In the genomic region with DNA sequence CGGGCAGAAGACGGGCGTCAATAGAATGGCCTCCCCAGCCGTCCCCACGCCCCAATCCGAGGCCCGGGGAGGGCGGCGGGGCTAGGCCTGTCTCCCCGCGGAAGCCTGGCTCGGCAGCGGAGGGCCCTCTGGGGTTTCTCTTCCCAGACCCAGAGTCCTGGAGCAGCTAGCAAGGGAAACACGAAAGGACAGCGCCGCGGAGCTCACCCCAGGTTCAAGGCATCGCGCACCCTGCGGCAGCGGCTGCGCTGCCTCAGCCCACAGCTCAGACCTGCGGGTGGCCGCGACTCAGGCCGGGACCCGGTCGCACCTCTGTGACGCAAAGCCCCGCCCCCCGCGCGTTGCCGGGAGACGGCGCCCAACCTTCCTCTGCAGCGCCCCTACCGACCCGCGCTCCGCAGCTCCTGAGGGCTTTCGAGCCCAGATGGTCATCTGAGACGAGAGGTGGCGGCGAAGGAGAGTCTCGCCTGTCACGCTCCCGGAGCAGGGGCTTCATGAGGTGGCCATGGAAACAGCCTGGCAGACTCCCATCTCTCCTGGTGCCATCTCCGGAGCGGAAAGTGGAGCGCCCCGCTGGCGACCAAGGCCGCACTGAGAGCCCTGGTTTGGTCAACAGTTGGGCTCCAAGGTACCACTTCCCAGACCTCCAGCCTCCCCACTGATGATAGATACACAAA, we compare ENCODE assay signal across 1 cellular context.
A peak's percentile ranks its signal among the peaks of the same experiment; 100 is the strongest.
TF ChIP-seq lines count a peak whose summit lies in the region.

A gene with protein sequence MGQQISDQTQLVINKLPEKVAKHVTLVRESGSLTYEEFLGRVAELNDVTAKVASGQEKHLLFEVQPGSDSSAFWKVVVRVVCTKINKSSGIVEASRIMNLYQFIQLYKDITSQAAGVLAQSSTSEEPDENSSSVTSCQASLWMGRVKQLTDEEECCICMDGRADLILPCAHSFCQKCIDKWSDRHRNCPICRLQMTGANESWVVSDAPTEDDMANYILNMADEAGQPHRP (minus strand): TSS at position 273 of the 677 bp plus-strand sequence. CDS start 7,029 bp downstream, outside the sequence.

TF ChIP-seq in HepG2, 621 proteins besides CTCF, POLR2A, EP300 and RAD21 (continued from another document and continues in another):
- TF ChIP-seq ZFY (CRISPR knock-in tag; IDR thresholded peaks at IDR 0.05): peak; percentile 98
- TF ChIP-seq TRIM24 (CRISPR knock-in tag; IDR thresholded peaks at IDR 0.05): no peak
- no peak; the same call in 1 of the 2 replicates for TF ChIP-seq ZNF143 (CRISPR knock-in tag; IDR thresholded peaks at IDR 0.05)
- TF ChIP-seq SOX5 (CRISPR knock-in tag; IDR thresholded peaks at IDR 0.05; ENCODE audit: borderline replicate concordance): peak; percentile 59; the same call in 1 of the 2 replicates
- no peak for TF ChIP-seq ZUFSP (CRISPR knock-in tag; IDR thresholded peaks at IDR 0.05; ENCODE audit: borderline replicate concordance)
- TF ChIP-seq ZNF724P (CRISPR knock-in tag; IDR thresholded peaks at IDR 0.05; ENCODE audit: borderline replicate concordance): no peak
- TF ChIP-seq ZNF816 (CRISPR knock-in tag; IDR thresholded peaks at IDR 0.05; ENCODE audit: borderline replicate concordance): no peak
- peak; percentile 74 for TF ChIP-seq SALL1 (CRISPR knock-in tag; IDR thresholded peaks at IDR 0.05)
- TF ChIP-seq FOXK1 (CRISPR knock-in tag; IDR thresholded peaks at IDR 0.05; ENCODE audit: borderline replicate concordance, low read depth): peak; percentile 70; the same call in 1 of the 2 replicates
- TF ChIP-seq PAWR (CRISPR knock-in tag; IDR thresholded peaks at IDR 0.05; ENCODE audit: borderline replicate concordance): no peak
- TF ChIP-seq, protein P1, sequence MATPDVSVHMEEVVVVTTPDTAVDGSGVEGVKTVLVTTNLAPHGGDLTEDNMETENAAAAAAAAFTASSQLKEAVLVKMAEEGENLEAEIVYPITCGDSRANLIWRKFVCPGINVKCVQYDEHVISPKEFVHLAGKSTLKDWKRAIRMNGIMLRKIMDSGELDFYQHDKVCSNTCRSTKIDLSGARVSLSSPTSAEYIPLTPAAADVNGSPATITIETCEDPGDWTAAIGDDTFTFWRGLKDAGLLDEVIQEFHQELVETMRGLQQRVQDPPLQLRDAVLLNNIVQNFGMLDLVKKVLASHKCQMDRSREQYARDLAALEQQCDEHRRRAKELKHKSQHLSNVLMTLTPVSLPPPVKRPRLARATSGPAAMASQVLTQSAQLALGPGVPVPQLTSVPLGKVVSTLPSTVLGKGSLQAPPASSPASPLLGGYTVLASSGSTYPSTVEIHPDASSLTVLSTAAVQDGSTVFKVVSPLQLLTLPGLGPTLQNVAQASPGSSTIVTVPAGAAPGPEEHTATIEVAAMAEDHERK (CRISPR knock-in tag; IDR thresholded peaks at IDR 0.05; ENCODE audit: low read depth): no peak
- TF ChIP-seq, protein P2, sequence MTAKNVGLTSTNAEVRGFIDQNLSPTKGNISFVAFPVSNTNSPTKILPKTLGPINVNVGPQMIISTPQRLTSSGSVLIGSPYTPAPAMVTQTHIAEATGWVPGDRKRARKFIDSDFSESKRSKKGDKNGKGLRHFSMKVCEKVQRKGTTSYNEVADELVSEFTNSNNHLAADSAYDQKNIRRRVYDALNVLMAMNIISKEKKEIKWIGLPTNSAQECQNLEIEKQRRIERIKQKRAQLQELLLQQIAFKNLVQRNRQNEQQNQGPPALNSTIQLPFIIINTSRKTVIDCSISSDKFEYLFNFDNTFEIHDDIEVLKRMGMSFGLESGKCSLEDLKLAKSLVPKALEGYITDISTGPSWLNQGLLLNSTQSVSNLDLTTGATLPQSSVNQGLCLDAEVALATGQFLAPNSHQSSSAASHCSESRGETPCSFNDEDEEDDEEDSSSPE (CRISPR knock-in tag; IDR thresholded peaks at IDR 0.05): peak; percentile 69
- TF ChIP-seq STAT5B (CRISPR knock-in tag; IDR thresholded peaks at IDR 0.05): no peak
- TF ChIP-seq DNMT1 (CRISPR knock-in tag; IDR thresholded peaks at IDR 0.05): no peak
- TF ChIP-seq CCDC6 (CRISPR knock-in tag; IDR thresholded peaks at IDR 0.05): peak; percentile 81
- TF ChIP-seq POGK (CRISPR knock-in tag; conservative IDR thresholded peaks at IDR 0.05): peak; percentile 64; the same call in 1 of the 2 replicates
- no peak for TF ChIP-seq SOX13 (IDR thresholded peaks at IDR 0.05)
- peak in 1 of 2 experiments; percentile 41; a peak in 1 of 4 replicates for TF ChIP-seq SOX13 (CRISPR knock-in tag; conservative IDR thresholded peaks at IDR 0.05 in 1 of 2, IDR thresholded peaks at IDR 0.05 in 1 of 2)
- no peak for TF ChIP-seq ZZZ3 (CRISPR knock-in tag; IDR thresholded peaks at IDR 0.05; ENCODE audit: borderline replicate concordance)
- TF ChIP-seq SRSF9 (IDR thresholded peaks at IDR 0.05; ENCODE audit: borderline replicate concordance, insufficient read depth, low read depth, low read length, poor library complexity, severe bottlenecking): no peak
- 0 out of 2 replicates have a peak, but pooled peaks have one; percentile 48 for TF ChIP-seq ARNTL (CRISPR knock-in tag; IDR thresholded peaks at IDR 0.05)
- no peak for TF ChIP-seq ZBTB37 (CRISPR knock-in tag; IDR thresholded peaks at IDR 0.05)
- no peak for TF ChIP-seq ZFP1 (CRISPR knock-in tag; IDR thresholded peaks at IDR 0.05)
- TF ChIP-seq MYC (CRISPR knock-in tag; IDR thresholded peaks at IDR 0.05; ENCODE audit: borderline replicate concordance): peak; percentile 70; the same call in 1 of the 2 replicates
- no peak for TF ChIP-seq HNF4A (CRISPR knock-in tag; IDR thresholded peaks at IDR 0.05)
- no peak for TF ChIP-seq ZMAT5 (CRISPR knock-in tag; IDR thresholded peaks at IDR 0.05; ENCODE audit: borderline replicate concordance, low read depth)
- peak; percentile 71 for TF ChIP-seq ZSCAN21 (CRISPR knock-in tag; IDR thresholded peaks at IDR 0.05; ENCODE audit: borderline replicate concordance)
- TF ChIP-seq ZKSCAN1 (IDR thresholded peaks at IDR 0.05; ENCODE audit: low read length): no peak
- TF ChIP-seq HOXA3 (CRISPR knock-in tag; IDR thresholded peaks at IDR 0.05): peak; percentile 95
- TF ChIP-seq ZNF253 (CRISPR knock-in tag; IDR thresholded peaks at IDR 0.05; ENCODE audit: borderline replicate concordance): peak; percentile 33; the same call in 1 of the 2 replicates
- no peak for TF ChIP-seq TEF (CRISPR knock-in tag; IDR thresholded peaks at IDR 0.05)
- no peak for TF ChIP-seq RELA (CRISPR knock-in tag; IDR thresholded peaks at IDR 0.05)
- no peak for TF ChIP-seq ZNF282 (IDR thresholded peaks at IDR 0.05; ENCODE audit: partially characterized antibody)
- TF ChIP-seq GABPB1 (CRISPR knock-in tag; IDR thresholded peaks at IDR 0.05): peak; percentile 86
- no peak for TF ChIP-seq PCBP2 (optimal IDR thresholded peaks at IDR 0.05; ENCODE audit: low read depth, low read length, poor library complexity, severe bottlenecking)
- TF ChIP-seq, protein P3, sequence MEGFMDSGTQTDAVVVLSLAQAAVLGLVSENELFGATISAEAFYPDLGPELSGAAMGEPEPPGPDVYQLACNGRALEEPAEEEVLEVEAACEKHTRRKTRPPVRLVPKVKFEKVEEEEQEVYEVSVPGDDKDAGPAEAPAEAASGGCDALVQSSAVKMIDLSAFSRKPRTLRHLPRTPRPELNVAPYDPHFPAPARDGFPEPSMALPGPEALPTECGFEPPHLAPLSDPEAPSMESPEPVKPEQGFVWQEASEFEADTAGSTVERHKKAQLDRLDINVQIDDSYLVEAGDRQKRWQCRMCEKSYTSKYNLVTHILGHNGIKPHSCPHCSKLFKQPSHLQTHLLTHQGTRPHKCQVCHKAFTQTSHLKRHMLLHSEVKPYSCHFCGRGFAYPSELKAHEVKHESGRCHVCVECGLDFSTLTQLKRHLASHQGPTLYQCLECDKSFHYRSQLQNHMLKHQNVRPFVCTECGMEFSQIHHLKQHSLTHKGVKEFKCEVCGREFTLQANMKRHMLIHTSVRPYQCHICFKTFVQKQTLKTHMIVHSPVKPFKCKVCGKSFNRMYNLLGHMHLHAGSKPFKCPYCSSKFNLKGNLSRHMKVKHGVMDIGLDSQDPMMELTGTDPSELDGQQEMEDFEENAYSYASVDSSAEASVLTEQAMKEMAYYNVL (CRISPR knock-in tag; IDR thresholded peaks at IDR 0.05; ENCODE audit: borderline replicate concordance): no peak; the same call in 1 of the 2 replicates
- peak; percentile 95 for TF ChIP-seq HNRNPLL (IDR thresholded peaks at IDR 0.05; ENCODE audit: low read depth, low read length, poor library complexity, severe bottlenecking)
- no peak for TF ChIP-seq MBNL3 (CRISPR knock-in tag; conservative IDR thresholded peaks at IDR 0.05)
- TF ChIP-seq TEAD2 (CRISPR knock-in tag; IDR thresholded peaks at IDR 0.05): no peak
- TF ChIP-seq NFAT5 (CRISPR knock-in tag; IDR thresholded peaks at IDR 0.05): peak; percentile 51; the same call in 1 of the 2 replicates
- TF ChIP-seq ZNF766 (CRISPR knock-in tag; IDR thresholded peaks at IDR 0.05; ENCODE audit: borderline replicate concordance): 0 out of 2 replicates have a peak, but pooled peaks have one; percentile 42
- TF ChIP-seq ZNF652 (CRISPR knock-in tag; IDR thresholded peaks at IDR 0.05; ENCODE audit: borderline replicate concordance, low read depth): no peak
- no peak for TF ChIP-seq ZNF7 (CRISPR knock-in tag; IDR thresholded peaks at IDR 0.05)
- TF ChIP-seq ZNF274 (CRISPR knock-in tag; IDR thresholded peaks at IDR 0.05): 0 out of 2 replicates have a peak, but pooled peaks have one; percentile 39
- TF ChIP-seq ZC3H4 (CRISPR knock-in tag; IDR thresholded peaks at IDR 0.05; ENCODE audit: borderline replicate concordance): no peak
